Comparison of ENCODE assay signal across 15 cellular contexts in the genomic region with DNA sequence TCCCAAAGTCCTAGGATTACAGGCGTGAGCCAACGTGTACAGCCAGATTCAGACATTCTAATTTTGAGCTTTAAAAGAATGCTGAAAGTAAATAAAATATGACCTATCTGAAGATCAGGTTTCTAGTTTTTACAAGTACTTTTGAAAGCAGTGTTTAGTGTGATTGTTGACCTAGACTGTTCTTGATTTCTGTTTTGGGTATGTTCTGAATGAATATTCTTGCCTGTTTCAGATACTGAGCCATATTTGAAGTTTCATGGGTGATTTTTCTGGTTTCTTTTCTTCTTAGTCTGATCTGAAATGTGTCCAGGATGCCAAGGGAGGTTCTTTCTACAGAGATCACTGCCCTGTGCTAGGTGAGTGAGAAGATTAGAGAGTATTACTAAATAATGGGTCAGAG. TPM values are rescaled to one million over a fixed set of nuclear protein-coding genes. Genes with fewer than 3 reads are reported as not detected.
DNase-seq lines count a peak whose midpoint lies in the region; ATAC-seq, FAIRE-seq and TF ChIP-seq lines count a peak whose summit lies in the region.
"Had no signal": no experiment of that assay in that cellular context is flagged by ENCODE, and none has a peak within 500 bp of the region (broad histone marks: within the 10 kb centered on the region; RNA-seq: fewer than 3 reads in every experiment).

No MANE protein-coding gene starts in this region.

- ATAC-seq in GM18868 (IDR thresholded peaks at IDR 0.05; ENCODE audit: unreplicated experiment) (peak; percentile 82), GM21447 (IDR thresholded peaks at IDR 0.05; ENCODE audit: unreplicated experiment) (peak; percentile 67), HG03095 (IDR thresholded peaks at IDR 0.05; ENCODE audit: unreplicated experiment) (peak; percentile 73), upper lobe of right lung (no peak)
- ATAC-seq: activated naive CD4-positive, alpha-beta T cell treated with anti-CD3 and anti-CD28 coated beads, Interleukin-2, amount 50 U/mL, for 72 hours; foreskin keratinocyte had no signal

- no peak overlapping the region for H3K4me3 ChIP-seq in upper lobe of right lung

- H3K27me3 Mint-ChIP-seq in endothelial cell (ENCODE audit: unreplicated experiment) (no peaks in the 10 kb centered on the region), type B pancreatic cell (no peaks in the 10 kb centered on the region)

- H3K36me3 ChIP-seq in upper lobe of right lung: peaks cover 31% of the 10 kb centered on the region

- no peaks in the 10 kb centered on the region for H3K4me1 ChIP-seq in upper lobe of right lung
- H3K4me1 ChIP-seq: foreskin keratinocyte had no signal

- H3K9me3 Mint-ChIP-seq in endothelial cell (ENCODE audit: unreplicated experiment): no peaks in the 10 kb centered on the region
- no peaks in the 10 kb centered on the region for H3K9me3 Mint-ChIP-seq in type B pancreatic cell
- H3K9me3 Mint-ChIP-seq: activated naive CD4-positive, alpha-beta T cell treated with anti-CD3 and anti-CD28 coated beads, Interleukin-2, amount 50 U/mL, for 72 hours; nephron had no signal

- FAIRE-seq in RCC 7860 (lab: Jason Lieb, UNC): no peak
- FAIRE-seq: H54 had no signal

- no peaks in the 10 kb centered on the region for H3K9me3 ChIP-seq in upper lobe of right lung

- H3K27ac ChIP-seq in upper lobe of right lung: no peak overlapping the region
- H3K27ac ChIP-seq: foreskin keratinocyte had no signal

- intact Hi-C loops in upper lobe of right lung (cut with DNase I): no loop called here

- TF ChIP-seq CTCF in endothelial cell (IDR thresholded peaks at IDR 0.05; ENCODE audit: unreplicated experiment) (no peak), upper lobe of right lung (IDR thresholded peaks at IDR 0.05) (no peak), type B pancreatic cell (conservative IDR thresholded peaks at IDR 0.05) (no peak)

- H3K4me3 Mint-ChIP-seq in endothelial cell (ENCODE audit: unreplicated experiment) (no peak overlapping the region), type B pancreatic cell (no peak overlapping the region)
- H3K4me3 Mint-ChIP-seq: nephron had no signal

- no peaks in the 10 kb centered on the region for H3K27me3 ChIP-seq in upper lobe of right lung
- H3K27me3 ChIP-seq: foreskin keratinocyte had no signal

- H3K27ac Mint-ChIP-seq in endothelial cell (ENCODE audit: unreplicated experiment) (peak overlapping the region; percentile 7), type B pancreatic cell (no peak overlapping the region)
- H3K27ac Mint-ChIP-seq: nephron had no signal

- H3K36me3 Mint-ChIP-seq in endothelial cell (ENCODE audit: low read depth, unreplicated experiment): peaks cover 17% of the 10 kb centered on the region
- peaks cover 40% of the 10 kb centered on the region for H3K36me3 Mint-ChIP-seq in type B pancreatic cell

- DNase-seq in endothelial cell (ENCODE audit: low spot score) (no peak), upper lobe of right lung (no peak), DMS114 treated with DMSO at 0.1 percent for 48 hours (lab: John Stamatoyannopoulos, UW; ENCODE audit: unreplicated experiment) (no peak), type B pancreatic cell (ENCODE audit: extremely low spot score, unreplicated experiment) (no peak), RCC 7860 (ENCODE audit: low spot score) (no peak)
- DNase-seq: activated CD4-positive, alpha-beta T cell treated with anti-CD3 and anti-CD28 coated beads, Interleukin-2, amount 50 U/mL, for 4 hours; cortex of kidney; foreskin keratinocyte; NCI-H1436 treated with DMSO at 0.1 percent for 48 hours had no signal

- H3K4me1 Mint-ChIP-seq in endothelial cell (ENCODE audit: unreplicated experiment): no peaks in the 10 kb centered on the region
- no peaks in the 10 kb centered on the region for H3K4me1 Mint-ChIP-seq in type B pancreatic cell (ENCODE audit: unreplicated experiment)
- H3K4me1 Mint-ChIP-seq: nephron had no signal

RNA-seq across cellular contexts. Expression of a gene that starts 37.2 kb away (rescaled TPM):
- total RNA-seq in endothelial cell (ENCODE audit: unreplicated experiment): 62.8 TPM
- 31.3 TPM for total RNA-seq in upper lobe of right lung
- total RNA-seq in type B pancreatic cell (ENCODE audit: low replicate concordance): 43.4 and 65.7 TPM in 2 replicates
